1 cellular context compared by ENCODE assay signal in the genomic region with DNA sequence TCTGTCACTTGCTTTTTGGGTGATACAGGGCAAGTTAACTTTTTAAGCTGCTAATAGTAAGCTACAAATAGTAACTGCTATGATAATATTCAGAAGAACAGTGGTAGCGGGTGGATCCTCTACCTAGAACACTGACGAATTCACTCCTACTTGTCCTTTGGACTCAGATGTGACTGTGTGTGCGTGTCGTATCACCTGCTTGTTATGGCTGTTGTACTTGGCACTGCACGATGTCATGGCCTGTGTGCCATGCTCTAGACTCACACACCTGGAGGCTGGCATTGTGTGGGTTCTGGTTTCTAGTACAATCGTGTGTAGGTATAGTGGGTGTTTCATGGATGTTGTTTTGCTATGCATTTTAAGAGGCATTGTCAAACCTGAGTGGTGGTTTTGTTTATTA.
TF ChIP-seq lines count a peak whose summit lies in the region.

No MANE protein-coding gene starts in this region.

TF ChIP-seq in SK-N-SH treated with all-trans-retinoic acid at 6 μM for 48 hours, 23 proteins besides CTCF, POLR2A, EP300 and RAD21 (continued from another document):
- TF ChIP-seq, protein P1, sequence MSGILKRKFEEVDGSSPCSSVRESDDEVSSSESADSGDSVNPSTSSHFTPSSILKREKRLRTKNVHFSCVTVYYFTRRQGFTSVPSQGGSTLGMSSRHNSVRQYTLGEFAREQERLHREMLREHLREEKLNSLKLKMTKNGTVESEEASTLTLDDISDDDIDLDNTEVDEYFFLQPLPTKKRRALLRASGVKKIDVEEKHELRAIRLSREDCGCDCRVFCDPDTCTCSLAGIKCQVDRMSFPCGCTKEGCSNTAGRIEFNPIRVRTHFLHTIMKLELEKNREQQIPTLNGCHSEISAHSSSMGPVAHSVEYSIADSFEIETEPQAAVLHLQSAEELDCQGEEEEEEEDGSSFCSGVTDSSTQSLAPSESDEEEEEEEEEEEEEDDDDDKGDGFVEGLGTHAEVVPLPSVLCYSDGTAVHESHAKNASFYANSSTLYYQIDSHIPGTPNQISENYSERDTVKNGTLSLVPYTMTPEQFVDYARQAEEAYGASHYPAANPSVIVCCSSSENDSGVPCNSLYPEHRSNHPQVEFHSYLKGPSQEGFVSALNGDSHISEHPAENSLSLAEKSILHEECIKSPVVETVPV (CRISPR knock-in tag; IDR thresholded peaks at IDR 0.05) = no peak
- no peak for TF ChIP-seq ZFP3 (CRISPR knock-in tag; IDR thresholded peaks at IDR 0.05)
- no peak for TF ChIP-seq RARB (CRISPR knock-in tag; IDR thresholded peaks at IDR 0.05)
- no peak for TF ChIP-seq BACH2 (CRISPR knock-in tag; IDR thresholded peaks at IDR 0.05; ENCODE audit: borderline replicate concordance)
- TF ChIP-seq, protein P2, sequence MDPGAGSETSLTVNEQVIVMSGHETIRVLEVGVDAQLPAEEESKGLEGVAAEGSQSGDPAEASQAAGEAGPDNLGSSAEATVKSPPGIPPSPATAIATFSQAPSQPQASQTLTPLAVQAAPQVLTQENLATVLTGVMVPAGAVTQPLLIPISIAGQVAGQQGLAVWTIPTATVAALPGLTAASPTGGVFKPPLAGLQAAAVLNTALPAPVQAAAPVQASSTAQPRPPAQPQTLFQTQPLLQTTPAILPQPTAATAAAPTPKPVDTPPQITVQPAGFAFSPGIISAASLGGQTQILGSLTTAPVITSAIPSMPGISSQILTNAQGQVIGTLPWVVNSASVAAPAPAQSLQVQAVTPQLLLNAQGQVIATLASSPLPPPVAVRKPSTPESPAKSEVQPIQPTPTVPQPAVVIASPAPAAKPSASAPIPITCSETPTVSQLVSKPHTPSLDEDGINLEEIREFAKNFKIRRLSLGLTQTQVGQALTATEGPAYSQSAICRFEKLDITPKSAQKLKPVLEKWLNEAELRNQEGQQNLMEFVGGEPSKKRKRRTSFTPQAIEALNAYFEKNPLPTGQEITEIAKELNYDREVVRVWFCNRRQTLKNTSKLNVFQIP (CRISPR knock-in tag; IDR thresholded peaks at IDR 0.05; ENCODE audit: borderline replicate concordance, low read depth) = no peak
- TF ChIP-seq ISL1 (CRISPR knock-in tag; IDR thresholded peaks at IDR 0.05) = no peak
- TF ChIP-seq PPARA (CRISPR knock-in tag; IDR thresholded peaks at IDR 0.05; ENCODE audit: borderline replicate concordance) = no peak
- TF ChIP-seq CSDC2 (CRISPR knock-in tag; IDR thresholded peaks at IDR 0.05) = no peak
